Comparison of ENCODE assay signal across 8 cellular contexts in genomic region chr17:46191332-46192210, GRCh38. TPM values are rescaled to one million over a fixed set of nuclear protein-coding genes. Genes with fewer than 3 reads are reported as not detected.
DNase-seq lines count a peak whose midpoint lies in the region; ATAC-seq and TF ChIP-seq lines count a peak whose summit lies in the region.

No MANE protein-coding gene starts in this region.

- no peaks in the 10 kb centered on the region for H3K9me3 Mint-ChIP-seq in activated naive CD4-positive, alpha-beta T cell treated with anti-CD3 and anti-CD28 coated beads, Interleukin-2, amount 50 U/mL, for 24 hours

- no peaks in the 10 kb centered on the region for H3K27me3 Mint-ChIP-seq in activated naive CD4-positive, alpha-beta T cell treated with anti-CD3 and anti-CD28 coated beads, Interleukin-2, amount 50 U/mL, for 24 hours

- H3K4me1 Mint-ChIP-seq in activated naive CD4-positive, alpha-beta T cell treated with anti-CD3 and anti-CD28 coated beads, Interleukin-2, amount 50 U/mL, for 24 hours: peaks cover 67% of the 10 kb centered on the region

- peak overlapping the region; percentile 71 for H3K4me3 ChIP-seq in GM12875 (ENCODE audit: low read depth, low read length)
- peak overlapping the region; percentile 95 to 98 for H3K4me3 ChIP-seq in prostate gland

- peak overlapping the region; percentile 99 for H3K27ac Mint-ChIP-seq in activated naive CD4-positive, alpha-beta T cell treated with anti-CD3 and anti-CD28 coated beads, Interleukin-2, amount 50 U/mL, for 24 hours

- H3K4me3 Mint-ChIP-seq in activated naive CD4-positive, alpha-beta T cell treated with anti-CD3 and anti-CD28 coated beads, Interleukin-2, amount 50 U/mL, for 24 hours: peak overlapping the region; percentile 90

- no peak for ATAC-seq in GM21360 (IDR thresholded peaks at IDR 0.05; ENCODE audit: unreplicated experiment)

- peaks cover 2% of the 10 kb centered on the region for H3K36me3 Mint-ChIP-seq in activated naive CD4-positive, alpha-beta T cell treated with anti-CD3 and anti-CD28 coated beads, Interleukin-2, amount 50 U/mL, for 24 hours

- DNase-seq in AG20443 (ENCODE audit: low spot score): peak; percentile 66
- peak; percentile 72 for DNase-seq in NCI-H510A treated with DMSO at 0.1 percent for 48 hours (lab: John Stamatoyannopoulos, UW)
- peak in 32 of 42 donors; percentile 16 to 82 (median 60) for DNase-seq in head of caudate nucleus
- peak; percentile 25 for DNase-seq in prostate gland (ENCODE audit: low spot score)
- no peak for DNase-seq in stimulated activated CD4-positive, alpha-beta T cell treated with anti-CD3 and anti-CD28 coated beads, Interleukin-1b, Interleukin-23, amount 100 ng/mL, for 48 hours

- TF ChIP-seq CTCF in GM12875 (IDR thresholded peaks at IDR 0.05; ENCODE audit: borderline replicate concordance, insufficient read depth, low read depth, low read length): no peak
- no peak for TF ChIP-seq CTCF in prostate gland (IDR thresholded peaks at IDR 0.05)

- H3K36me3 ChIP-seq in prostate gland: no peaks in the 10 kb centered on the region

- H3K27me3 ChIP-seq in prostate gland (replicated peaks; ENCODE audit: insufficient read depth): no peaks in the 10 kb centered on the region

- H3K9me3 ChIP-seq in prostate gland: no peaks in the 10 kb centered on the region

- under 1% methylated on average over 21 of the region's 21 CpGs for WGBS in prostate gland

- peak; percentile 35 for TF ChIP-seq POLR2A in prostate gland (IDR thresholded peaks at IDR 0.05)

- H3K4me1 ChIP-seq in prostate gland (replicated peaks): no peaks in the 10 kb centered on the region

- H3K27ac ChIP-seq in prostate gland: peak overlapping the region; percentile 100

- intact Hi-C loops in head of caudate nucleus (cut with DNase I): loop anchor here (5.0 kb wide), 3 partner anchors 54 to 189 kb away; no protein-coding TSS in a partner anchor
- intact Hi-C loops in prostate gland (cut with DNase I): loop anchor here (1.0 kb wide), 1 partner anchor 146 kb away; no protein-coding TSS in a partner anchor

RNA-seq across cellular contexts. Expression of gene KANSL1, which starts 1.7 kb away (rescaled TPM):
- 100 to 1,000 TPM in 1 of 2 donors, 10 to 100 TPM in 1; 60.4 to 109 TPM for total RNA-seq in prostate gland
